Comparison of ENCODE assay signal across 30 cellular contexts in genomic region chr12:52772188-52772587, GRCh38. TPM values are rescaled to one million over a fixed set of nuclear protein-coding genes. Genes with fewer than 3 reads are reported as not detected.
"Had no signal": no experiment of that assay in that cellular context is flagged by ENCODE, and none has a peak within 500 bp of the region (broad histone marks: within the 10 kb centered on the region; RNA-seq: fewer than 3 reads in every experiment).

No MANE protein-coding gene starts in this region.

- H3K4me3 ChIP-seq: colonic mucosa, esophagus squamous epithelium, gastrocnemius medialis, heart right ventricle, left lung, lower lobe of right lung, mucosa of descending colon had no signal

- ATAC-seq: effector memory CD8-positive, alpha-beta T cell; esophagus mucosa; gastrocnemius medialis; heart right ventricle; left cardiac atrium; left lung; left ventricle myocardium superior; lower lobe of right lung; mucosa of descending colon had no signal

- DNase-seq: colonic mucosa; cortex of kidney; effector CD8-positive, alpha-beta T cell; effector memory CD8-positive, alpha-beta T cell; endodermal cell; erythroblast; esophagus squamous epithelium; foreskin fibroblast; foreskin melanocyte; gastrocnemius medialis; glutamatergic neuron; head of caudate nucleus; heart right ventricle; hippocampal formation; left cardiac atrium; left lung; left ventricle myocardium superior; lower lobe of right lung; mesenchymal stem cell; mucosa of descending colon; naive B cell had no signal

RNA-seq across cellular contexts. Expression of gene KRT76, which starts 5.0 kb away (rescaled TPM):
- total RNA-seq: colonic mucosa, dermis microvascular lymphatic vessel endothelial cell, endodermal cell, esophagus squamous epithelium, gastrocnemius medialis, glomerular endothelial cell, heart right ventricle, kidney epithelial cell, left cardiac atrium, left lung, left ventricle myocardium superior, lower leg skin, lower lobe of right lung, lung microvascular endothelial cell, mesenteric fat pad, mesothelial cell of epicardium, mucosa of descending colon, myocyte had no signal

RNA-seq across cellular contexts. Expression of gene KRT3, which starts 23.7 kb away (rescaled TPM):
- total RNA-seq: colonic mucosa, dermis microvascular lymphatic vessel endothelial cell, endodermal cell, gastrocnemius medialis, heart right ventricle, kidney epithelial cell, left cardiac atrium, left lung, left ventricle myocardium superior, lower leg skin, lower lobe of right lung, lung microvascular endothelial cell, mesenteric fat pad, mucosa of descending colon, myocyte had no signal

RNA-seq across cellular contexts. Expression of gene KRT4, which starts 41.7 kb away (rescaled TPM):
- total RNA-seq: colonic mucosa, dermis microvascular lymphatic vessel endothelial cell, endodermal cell, gastrocnemius medialis, glomerular endothelial cell, heart right ventricle, kidney epithelial cell, left cardiac atrium, left ventricle myocardium superior, lung microvascular endothelial cell, mesenteric fat pad, mucosa of descending colon, myocyte had no signal
